ENCODE assay signal across 8 cellular contexts in the genomic region with DNA sequence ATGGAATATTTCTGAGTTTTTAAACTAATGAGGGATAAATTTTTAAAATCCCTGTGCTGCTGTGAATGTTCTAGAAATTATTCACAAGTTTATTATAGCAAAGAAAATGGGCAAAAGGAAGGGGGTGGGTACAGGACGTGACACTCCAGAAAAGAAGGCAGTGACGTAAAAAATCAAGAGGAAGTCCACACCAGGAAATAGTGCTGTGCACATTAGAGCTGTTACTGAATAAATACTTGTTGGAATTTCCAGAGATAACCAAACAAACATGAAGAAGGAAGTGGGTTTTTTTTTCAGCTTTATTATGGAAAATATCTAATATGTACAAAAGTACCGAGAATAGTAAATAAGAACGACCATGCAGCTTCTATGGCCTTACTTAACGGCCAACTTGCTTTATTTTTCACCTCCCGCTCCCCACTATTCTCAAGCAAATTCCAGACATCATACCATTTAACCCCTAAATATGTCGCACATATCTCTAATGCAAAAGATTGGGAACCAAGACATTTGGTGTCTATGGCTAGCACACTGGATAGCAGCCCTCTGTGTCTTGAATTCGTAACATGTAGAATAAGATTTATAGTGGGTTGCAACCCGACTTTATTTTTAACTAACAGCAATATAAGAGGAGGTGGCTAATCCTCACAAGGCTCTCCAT. TPM values are rescaled to one million over a fixed set of nuclear protein-coding genes. Genes with fewer than 3 reads are reported as not detected.
DNase-seq lines count a peak whose midpoint lies in the region; ATAC-seq and TF ChIP-seq lines count a peak whose summit lies in the region.

No MANE protein-coding gene starts in this region.

- ATAC-seq in GM18511 (IDR thresholded peaks at IDR 0.05; ENCODE audit: unreplicated experiment) (peak; percentile 33), HG03442 (IDR thresholded peaks at IDR 0.05; ENCODE audit: unreplicated experiment) (peak; percentile 0)

- H3K36me3 ChIP-seq in testis (ENCODE audit: low read depth, missing control alignments): no peaks in the 10 kb centered on the region

- no peak for TF ChIP-seq POLR2A in lower leg skin (IDR thresholded peaks at IDR 0.05)
- TF ChIP-seq POLR2A in testis (IDR thresholded peaks at IDR 0.05): no peak

- H3K4me3 ChIP-seq in lower leg skin (ENCODE audit: low read depth, poor library complexity, severe bottlenecking) (peak overlapping the region; percentile 68), testis (peak overlapping the region; percentile 79 to 87)

- H3K4me1 ChIP-seq in testis: peaks cover 35% of the 10 kb centered on the region

- DNase-seq in AG08396 (ENCODE audit: low spot score) (peak; percentile 64), RKO (ENCODE audit: low spot score) (peak; percentile 89), lower leg skin (ENCODE audit: low spot score in 2 of 2) (no peak), testis (no peak), NCI-H82 treated with DMSO at 0.1 percent for 48 hours (lab: John Stamatoyannopoulos, UW; ENCODE audit: unreplicated experiment) (no peak)

- H3K27me3 ChIP-seq in testis: no peaks in the 10 kb centered on the region

- intact Hi-C loops in lower leg skin (cut with DNase I; ENCODE audit: low total_unique reads) (no loop called here), testis (cut with DNase I; ENCODE audit: low total_unique reads) (loop anchor here (1.0 kb wide), 1 partner anchor 34 kb away; a partner anchor contains a TSS)

- TF ChIP-seq CTCF in lower leg skin (IDR thresholded peaks at IDR 0.05) (no peak), testis (IDR thresholded peaks at IDR 0.05) (no peak)

- no peaks in the 10 kb centered on the region for H3K9me3 ChIP-seq in testis

- 1% methylated on average over 9 of the region's 9 CpGs for WGBS in lower leg skin, 2 donors
- WGBS in testis, 2 donors: 0 to 1% methylated on average over 9 of the region's 9 CpGs

- H3K27ac ChIP-seq in cingulate gyrus (ENCODE audit: low read depth, low read length) (peak overlapping the region; percentile 96), testis (peak overlapping the region; percentile 93 to 97)

RNA-seq across cellular contexts. Expression of a gene that starts 0.6 kb away (rescaled TPM):
- total RNA-seq in lower leg skin: 100 to 1,000 TPM in 3 of 4 donors, 10 to 100 TPM in 1; 84.9 to 111 (median 108) TPM
- total RNA-seq in testis: 100 to 1,000 TPM; 115 to 120 TPM
- 171 TPM for polyA plus RNA-seq in testis (ENCODE audit: insufficient read depth, low read depth, low replicate concordance)

RNA-seq across cellular contexts. Expression of a gene that starts 34.7 kb away (rescaled TPM):
- total RNA-seq in lower leg skin (10 to 100 TPM; 49.8 to 68.4 (median 54.1) TPM), testis (10 to 100 TPM; 58.5 to 59.7 TPM)
- 4.5 TPM for polyA plus RNA-seq in testis (ENCODE audit: insufficient read depth, low read depth, low replicate concordance)

Comparison
In these comparisons a context has a peak if more than half of its experiments do, and no peak if none do; other contexts are left out.
1. DNase-seq: peak in AG08396 (single experiment) and RKO (single experiment); none in lower leg skin (0 of 2), testis (single experiment) and NCI-H82 treated with DMSO at 0.1 percent for 48 hours (single experiment).